Comparison of ENCODE assay signal across 22 cellular contexts in the genomic region with DNA sequence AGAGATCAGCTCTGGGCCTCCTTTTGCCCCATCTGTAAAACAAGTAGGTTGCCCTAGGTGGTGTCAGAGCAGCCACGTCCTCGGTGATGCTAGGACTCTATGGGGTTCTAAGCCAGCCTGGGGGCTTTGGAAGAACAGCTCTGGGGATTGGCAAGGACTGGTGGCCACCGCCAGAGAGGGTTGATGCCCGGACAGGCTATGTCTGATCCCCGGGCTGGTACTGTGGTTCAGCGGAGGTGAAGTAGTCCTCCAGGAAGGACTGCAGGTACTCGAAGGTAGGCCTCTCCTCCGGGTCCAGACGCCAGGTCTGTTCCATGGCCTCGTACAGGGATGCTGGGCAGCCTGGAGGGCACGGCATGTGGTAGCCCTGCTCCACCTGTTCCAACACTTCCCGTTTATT. TPM values are rescaled to one million over a fixed set of nuclear protein-coding genes. Genes with fewer than 3 reads are reported as not detected.
DNase-seq lines count a peak whose midpoint lies in the region; ATAC-seq, FAIRE-seq and TF ChIP-seq lines count a peak whose summit lies in the region.
"Had no signal": no experiment of that assay in that cellular context is flagged by ENCODE, and none has a peak within 500 bp of the region (broad histone marks: within the 10 kb centered on the region; RNA-seq: fewer than 3 reads in every experiment).

No MANE protein-coding gene starts in this region.

- no peak for ATAC-seq in CD8-positive, alpha-beta T cell
- no peak for ATAC-seq in central memory CD8-positive, alpha-beta T cell (replicated peaks; ENCODE audit: extremely low read depth, poor library complexity, severe bottlenecking)

- peaks cover 0 to 65% of the 10 kb centered on the region in 2 donors for H3K36me3 Mint-ChIP-seq in CD14-positive monocyte
- peaks cover 5% of the 10 kb centered on the region for H3K36me3 Mint-ChIP-seq in CD8-positive, alpha-beta T cell
- H3K36me3 Mint-ChIP-seq in central memory CD8-positive, alpha-beta T cell (ENCODE audit: insufficient read depth): peaks cover 48% of the 10 kb centered on the region
- no peaks in the 10 kb centered on the region for H3K36me3 Mint-ChIP-seq in neural progenitor cell

- no peaks in the 10 kb centered on the region for H3K79me1 ChIP-seq in neuronal stem cell (ENCODE audit: low read depth, low read length)

- H3K4me1 ChIP-seq in CD8-positive, alpha-beta T cell (ENCODE audit: insufficient read depth, low read length): peaks cover 79% of the 10 kb centered on the region
- H3K4me1 ChIP-seq in neuronal stem cell (ENCODE audit: control insufficient read depth in 2 of 2, insufficient read depth in 1 of 2, low read depth in 1 of 2, low read length in 2 of 2): peaks cover 8 to 14% of the 10 kb centered on the region in 2 donors
- H3K4me1 ChIP-seq in OCI-LY7 (ENCODE audit: insufficient read depth, low read length, poor library complexity, severe bottlenecking): peaks cover 46% of the 10 kb centered on the region
- peaks cover 1% of the 10 kb centered on the region; the same call in 1 of the 2 replicates for H3K4me1 ChIP-seq in SJCRH30
- peaks cover 9% of the 10 kb centered on the region for H3K4me1 ChIP-seq in neural progenitor cell

- peak overlapping the region; percentile 31 for H2BK15ac ChIP-seq in neuronal stem cell (ENCODE audit: low read length)

- TF ChIP-seq CTCF in CD14-positive monocyte (IDR thresholded peaks at IDR 0.05) (no peak), OCI-LY7 (conservative IDR thresholded peaks at IDR 0.05; ENCODE audit: low read length) (no peak), neural progenitor cell (IDR thresholded peaks at IDR 0.05) (no peak)
- no peak for TF ChIP-seq CTCF in CD8-positive, alpha-beta T cell (IDR thresholded peaks at IDR 0.05)

- H2BK5ac ChIP-seq in neuronal stem cell (ENCODE audit: low read length): no peak overlapping the region

- POLR2A ChIA-PET in CD8-positive, alpha-beta T cell (lab: Charles Lee): no interaction called here
- POLR2A ChIA-PET in OCI-LY7 (lab: Charles Lee): no interaction called here

- H3K9me2 ChIP-seq in OCI-LY7 (ENCODE audit: insufficient read depth, low read length): no peaks in the 10 kb centered on the region

- no peak overlapping the region for H2AK5ac ChIP-seq in neuronal stem cell (ENCODE audit: low read depth, low read length)

- H3K23ac ChIP-seq in neuronal stem cell (ENCODE audit: low read depth, low read length, poor library complexity): peak overlapping the region; percentile 9

- H3K27me3 Mint-ChIP-seq in CD14-positive monocyte (ENCODE audit: low read depth in 3 of 3) (peaks cover 0 to 2% (median 0%) of the 10 kb centered on the region in 3 donors), neural progenitor cell (ENCODE audit: insufficient read depth, low read depth) (peaks cover 12% of the 10 kb centered on the region)
- H3K27me3 Mint-ChIP-seq in CD8-positive, alpha-beta T cell (ENCODE audit: low read depth): no peaks in the 10 kb centered on the region
- no peaks in the 10 kb centered on the region for H3K27me3 Mint-ChIP-seq in central memory CD8-positive, alpha-beta T cell

- H3F3A ChIP-seq in neural progenitor cell (ENCODE audit: low read depth): peaks cover 20% of the 10 kb centered on the region

- H4K91ac ChIP-seq in neuronal stem cell (ENCODE audit: low read depth, low read length, poor library complexity): no peak overlapping the region

- no TSS peak for BruUV-seq in OCI-LY7 (replicated peaks; lab: Mats Ljungman, UMichigan)

- no peaks in the 10 kb centered on the region for H3K36me3 ChIP-seq in CD8-positive, alpha-beta T cell (ENCODE audit: insufficient read depth, low read length)
- H3K36me3 ChIP-seq in neuronal stem cell (replicated peaks in 1 of 2; ENCODE audit: control insufficient read depth in 2 of 2, insufficient read depth in 2 of 2, low read length in 2 of 2) (no peaks in the 10 kb centered on the region), OCI-LY7 (ENCODE audit: insufficient read depth, low read length) (no peaks in the 10 kb centered on the region), SJCRH30 (no peaks in the 10 kb centered on the region), neural progenitor cell (no peaks in the 10 kb centered on the region)
- H3K36me3 ChIP-seq: BLaER1, Peyer's patch had no signal

- no peak for FAIRE-seq in urothelium cell line (lab: Jason Lieb, UNC)

- H3K27ac Mint-ChIP-seq in CD14-positive monocyte: peak overlapping the region; percentile 42 to 85 (median 69)
- peak overlapping the region; percentile 24 for H3K27ac Mint-ChIP-seq in CD8-positive, alpha-beta T cell
- peak overlapping the region; percentile 66 for H3K27ac Mint-ChIP-seq in central memory CD8-positive, alpha-beta T cell (ENCODE audit: low read depth)
- H3K27ac Mint-ChIP-seq in neural progenitor cell: no peak overlapping the region

- H3K4ac ChIP-seq in neuronal stem cell (ENCODE audit: low read length): no peak overlapping the region

- no peaks in the 10 kb centered on the region for H3K9me3 ChIP-seq in CD8-positive, alpha-beta T cell (ENCODE audit: low read length)
- H3K9me3 ChIP-seq in neuronal stem cell (replicated peaks in 1 of 2; ENCODE audit: control insufficient read depth in 2 of 2, insufficient read depth in 1 of 2, low read depth in 1 of 2, low read length in 2 of 2) (no peaks in the 10 kb centered on the region), OCI-LY7 (ENCODE audit: low read length) (no peaks in the 10 kb centered on the region), SJCRH30 (replicated peaks) (no peaks in the 10 kb centered on the region), neural progenitor cell (ENCODE audit: low read depth) (no peaks in the 10 kb centered on the region)
- H3K9me3 ChIP-seq: BLaER1, Peyer's patch had no signal

- H3K9ac ChIP-seq in neuronal stem cell (ENCODE audit: low read depth, low read length, poor library complexity) (no peak overlapping the region), neural progenitor cell (no peak overlapping the region)
- H3K9ac ChIP-seq: BLaER1 had no signal

- H3K4me2 ChIP-seq in neuronal stem cell (ENCODE audit: insufficient read depth, low read length, poor library complexity, severe bottlenecking): no peak overlapping the region
- H3K4me2 ChIP-seq in OCI-LY7 (ENCODE audit: low read length): no peak overlapping the region
- H3K4me2 ChIP-seq in neural progenitor cell: no peak overlapping the region
- H3K4me2 ChIP-seq: BLaER1 had no signal

- DNase-seq in CD14-positive monocyte (ENCODE audit: low spot score) (no peak), neuronal stem cell (ENCODE audit: low spot score) (no peak), OCI-LY7 (ENCODE audit: low spot score) (no peak), SJCRH30 (no peak), neural progenitor cell (ENCODE audit: low spot score) (no peak), urothelium cell line (ENCODE audit: low spot score) (no peak)
- DNase-seq in CD8-positive, alpha-beta T cell: no peak
- DNase-seq in central memory CD8-positive, alpha-beta T cell (ENCODE audit: low spot score in 2 of 2): no peak
- DNase-seq: Calu3, DMS79 treated with DMSO at 0.1 percent for 48 hours, H7, Karpas-422, NCI-H1105, NCI-H1436 treated with DMSO at 0.1 percent for 48 hours, NCI-H2029, NCI-H446, NCI-H524 treated with DMSO at 0.1 percent for 48 hours, NCI-H774, Peyer's patch had no signal

- H3K14ac ChIP-seq in neuronal stem cell (ENCODE audit: low read length): no peak overlapping the region

- H2AFZ ChIP-seq in neuronal stem cell (ENCODE audit: low read length): no peak overlapping the region
- H2AFZ ChIP-seq in OCI-LY7 (ENCODE audit: low read length): no peak overlapping the region
- no peak overlapping the region for H2AFZ ChIP-seq in neural progenitor cell (replicated peaks)

- no peaks in the 10 kb centered on the region for H3K9me3 Mint-ChIP-seq in CD14-positive monocyte
- no peaks in the 10 kb centered on the region for H3K9me3 Mint-ChIP-seq in CD8-positive, alpha-beta T cell
- no peaks in the 10 kb centered on the region for H3K9me3 Mint-ChIP-seq in central memory CD8-positive, alpha-beta T cell
- no peaks in the 10 kb centered on the region for H3K9me3 Mint-ChIP-seq in neural progenitor cell

- CTCF ChIA-PET in CD8-positive, alpha-beta T cell (lab: Charles Lee): interaction anchor here (0.6 to 2.5 kb wide), 7 partner anchors 31 to 286 kb away, joined by 3 to 20 read pairs (median 3); a partner anchor contains a TSS
- CTCF ChIA-PET in OCI-LY7 (lab: Charles Lee; ENCODE audit: unreplicated experiment): no interaction called here

- H2BK120ac ChIP-seq in neuronal stem cell (ENCODE audit: low read depth, low read length): no peak overlapping the region

- no peak overlapping the region for H3K27ac ChIP-seq in CD8-positive, alpha-beta T cell (ENCODE audit: low read depth, low read length)
- H3K27ac ChIP-seq in neuronal stem cell (replicated peaks; ENCODE audit: low read length) (no peak overlapping the region), OCI-LY7 (ENCODE audit: low read depth, low read length, poor library complexity, severe bottlenecking) (no peak overlapping the region), SJCRH30 (no peak overlapping the region), neural progenitor cell (no peak overlapping the region)
- H3K27ac ChIP-seq: BLaER1, Peyer's patch had no signal

- H4K8ac ChIP-seq in neuronal stem cell (ENCODE audit: low read depth, low read length): no peak overlapping the region

- H3K4me3 Mint-ChIP-seq in CD14-positive monocyte (no peak overlapping the region), neural progenitor cell (no peak overlapping the region)
- H3K4me3 Mint-ChIP-seq in CD8-positive, alpha-beta T cell: no peak overlapping the region
- no peak overlapping the region for H3K4me3 Mint-ChIP-seq in central memory CD8-positive, alpha-beta T cell

- intact Hi-C loops in CD14-positive monocyte (cut with micrococcal nuclease): no loop called here
- intact Hi-C loops in CD8-positive, alpha-beta T cell (cut with DNase I, micrococcal nuclease): no loop called here
- intact Hi-C loops in OCI-LY7 (cut with micrococcal nuclease; ENCODE audit: unreplicated experiment): no loop called here

- H2BK12ac ChIP-seq in neuronal stem cell (ENCODE audit: low read length): no peak overlapping the region

- H4K20me1 ChIP-seq in OCI-LY7 (ENCODE audit: insufficient read depth, low read length) (no peaks in the 10 kb centered on the region), neural progenitor cell (ENCODE audit: low read depth) (peaks cover 2% of the 10 kb centered on the region)
- H4K20me1 ChIP-seq: BLaER1 had no signal

- no CpG with 5 or more reads among the region's 12 CpGs for WGBS in neuronal stem cell (ENCODE audit: extremely low coverage in 2 of 2, insufficient read length in 2 of 2, insufficient replicate concordance in 1 of 2), 2 donors

- H3K18ac ChIP-seq in neuronal stem cell (ENCODE audit: low read length): peak overlapping the region; percentile 41

- no peaks in the 10 kb centered on the region for H3K27me3 ChIP-seq in CD8-positive, alpha-beta T cell (ENCODE audit: insufficient read depth, low read length)
- H3K27me3 ChIP-seq in neuronal stem cell (ENCODE audit: control insufficient read depth in 3 of 3, insufficient read depth in 3 of 3, low read depth in 1 of 3, low read length in 3 of 3) (peaks cover 0 to 20% (median 0%) of the 10 kb centered on the region in 3 experiments), SJCRH30 (no peaks in the 10 kb centered on the region), neural progenitor cell (peaks cover 23% of the 10 kb centered on the region)
- H3K27me3 ChIP-seq: BLaER1, Peyer's patch had no signal

- peaks cover 36% of the 10 kb centered on the region for H3K4me1 Mint-ChIP-seq in CD14-positive monocyte
- peaks cover 50% of the 10 kb centered on the region for H3K4me1 Mint-ChIP-seq in CD8-positive, alpha-beta T cell (ENCODE audit: low read depth)
- peaks cover 30% of the 10 kb centered on the region for H3K4me1 Mint-ChIP-seq in central memory CD8-positive, alpha-beta T cell
- peaks cover 35% of the 10 kb centered on the region for H3K4me1 Mint-ChIP-seq in neural progenitor cell

- no peak overlapping the region for H3K4me3 ChIP-seq in CD8-positive, alpha-beta T cell (ENCODE audit: low read depth, low read length)
- H3K4me3 ChIP-seq in neuronal stem cell (ENCODE audit: low read length in 2 of 2) (no peak overlapping the region), OCI-LY7 (ENCODE audit: low read depth, low read length, poor library complexity, severe bottlenecking) (no peak overlapping the region), SJCRH30 (no peak overlapping the region), neural progenitor cell (no peak overlapping the region)
- H3K4me3 ChIP-seq: BLaER1, Peyer's patch had no signal

- H3K79me2 ChIP-seq in OCI-LY7 (ENCODE audit: insufficient read depth, low read depth, low read length) (no peaks in the 10 kb centered on the region), neural progenitor cell (ENCODE audit: low read depth) (no peaks in the 10 kb centered on the region)

RNA-seq across cellular contexts. Expression of a gene that starts 8.8 kb away (rescaled TPM):
- under 1 TPM; 0.16 to 0.30 TPM for polyA plus RNA-seq in CD14-positive monocyte
- total RNA-seq in CD8-positive, alpha-beta T cell: 10 to 100 TPM; 19.5 to 21.1 TPM
- polyA plus RNA-seq in neuronal stem cell (2013, experiment 1 of 2): 22.9 TPM
- polyA plus RNA-seq in neuronal stem cell (2013, experiment 2 of 2): 22.9 TPM
- 5.5 and 6.5 TPM in 2 replicates for total RNA-seq in OCI-LY7 (2014; rRNA removed; shearing (Covaris generic))
- total RNA-seq in OCI-LY7 (2022) (8.4 and 13.8 TPM in 2 replicates), neural progenitor cell (ENCODE audit: low replicate concordance) (7.0 and 26.5 TPM in 2 replicates)
- total RNA-seq in SJCRH30 (2014; rRNA removed; shearing (Covaris generic)): 29.7 and 30.6 TPM in 2 replicates

RNA-seq across cellular contexts. Expression of a gene that starts 22.3 kb away (rescaled TPM):
- polyA plus RNA-seq in CD14-positive monocyte: 100 to 1,000 TPM; 371 to 571 TPM
- 1 to 10 TPM; 1.4 to 2.5 TPM for total RNA-seq in CD8-positive, alpha-beta T cell
- polyA plus RNA-seq in neuronal stem cell (2013, experiment 1 of 2): 0.03 TPM
- 0.01 TPM for polyA plus RNA-seq in neuronal stem cell (2013, experiment 2 of 2)
- total RNA-seq in OCI-LY7 (2014; rRNA removed; shearing (Covaris generic)): 2.2 and 4.1 TPM in 2 replicates
- total RNA-seq in OCI-LY7 (2022): 0.98 and 1.2 TPM in 2 replicates
- total RNA-seq in SJCRH30 (2014; rRNA removed; shearing (Covaris generic)): not detected in 2 replicates
- total RNA-seq in neural progenitor cell (ENCODE audit: low replicate concordance): not detected in 2 replicates
- total RNA-seq: A172, Calu3, HT-29 had no signal

RNA-seq across cellular contexts. Expression of a gene that starts 59.3 kb away (rescaled TPM):
- polyA plus RNA-seq in CD14-positive monocyte: 100 to 1,000 TPM; 276 TPM
- total RNA-seq in CD8-positive, alpha-beta T cell: 10 to 100 TPM; 24.8 to 25.1 TPM
- 19.2 TPM for polyA plus RNA-seq in neuronal stem cell (2013, experiment 1 of 2)
- 19.4 TPM for polyA plus RNA-seq in neuronal stem cell (2013, experiment 2 of 2)
- total RNA-seq in OCI-LY7 (2014; rRNA removed; shearing (Covaris generic)): 7.7 and 9.5 TPM in 2 replicates
- total RNA-seq in OCI-LY7 (2022) (6.0 and 6.8 TPM in 2 replicates), neural progenitor cell (ENCODE audit: low replicate concordance) (2.4 and 7.2 TPM in 2 replicates)
- 5.8 and 6.8 TPM in 2 replicates for total RNA-seq in SJCRH30 (2014; rRNA removed; shearing (Covaris generic))
